ENCODE assay signal across 9 cellular contexts in genomic region chr6:106927531-106928398, GRCh38. TPM values are rescaled to one million over a fixed set of nuclear protein-coding genes. Genes with fewer than 3 reads are reported as not detected.
DNase-seq lines count a peak whose midpoint lies in the region; ATAC-seq and TF ChIP-seq lines count a peak whose summit lies in the region.
"Had no signal": no experiment of that assay in that cellular context is flagged by ENCODE, and none has a peak within 500 bp of the region (broad histone marks: within the 10 kb centered on the region; RNA-seq: fewer than 3 reads in every experiment).

No MANE protein-coding gene starts in this region.

- DNase-seq in AG20443 (ENCODE audit: low spot score) = peak; percentile 53
- peak; percentile 21 for DNase-seq in KBM-7
- DNase-seq in activated T-cell treated with anti-CD3 and anti-CD28 coated beads, Interleukin-2, amount 50 U/mL, for 48 hours = peak; percentile 28 to 35
- DNase-seq in left colon = peak in 1 of 2 donors; percentile 80
- DNase-seq in DMS153 treated with DMSO at 0.1 percent for 48 hours (lab: John Stamatoyannopoulos, UW; ENCODE audit: unreplicated experiment) = no peak
- no peak for DNase-seq in ovary

- TF ChIP-seq CTCF in ovary (IDR thresholded peaks at IDR 0.05) = no peak

- H3K36me3 ChIP-seq in ovary = no peaks in the 10 kb centered on the region

- intact Hi-C loops in left colon (cut with DNase I, micrococcal nuclease) = no loop called here
- intact Hi-C loops in ovary (cut with DNase I) = no loop called here

- no peak overlapping the region for H3K4me3 ChIP-seq in ovary

- 14 to 27% (median 16%) methylated on average over 5 of the region's 5 CpGs for WGBS in ovary, 3 donors

- TF ChIP-seq POLR2A in ovary (IDR thresholded peaks at IDR 0.05) = no peak

- ATAC-seq in left colon = peak; percentile 77
- ATAC-seq in GM21825 (IDR thresholded peaks at IDR 0.05; ENCODE audit: unreplicated experiment) = no peak
- ATAC-seq in GM18520 (IDR thresholded peaks at IDR 0.05; ENCODE audit: unreplicated experiment) = no peak

- H3K27ac ChIP-seq in ovary = no peak overlapping the region
- H3K27ac ChIP-seq: VCaP had no signal

- no peak for TF ChIP-seq EP300 in ovary (IDR thresholded peaks at IDR 0.05)

- H3K4me1 ChIP-seq in ovary (ENCODE audit: insufficient read depth) = no peaks in the 10 kb centered on the region

- H3K27me3 ChIP-seq in ovary = no peaks in the 10 kb centered on the region

- no peaks in the 10 kb centered on the region for H3K9me3 ChIP-seq in ovary

- in situ Hi-C loops in KBM-7 (cut with MboI; ENCODE audit: low pct_unique_long_range_greater_than_20kb, low sequenced_read_pairs) = no loop called here

RNA-seq across cellular contexts. Expression of gene CD24, which starts 46.8 kb away (rescaled TPM):
- total RNA-seq in left colon (1,000 to 10,000 TPM; 1,898 to 2,100 TPM), ovary (100 to 1,000 TPM in 1 of 7 donors, 10 to 100 TPM in 3, 1 to 10 TPM in 1, under 1 TPM in 2; 0.20 to 139 (median 12.9) TPM)
- polyA plus RNA-seq in ovary = 1 to 10 TPM in 1 of 2 donors, under 1 TPM in 1; 0.86 to 8.0 TPM

Comparison
In these comparisons a context has a peak if more than half of its experiments do, and no peak if none do; other contexts are left out.
1. DNase-seq: peak in AG20443 (single experiment), KBM-7 (single experiment) and activated T-cell treated with anti-CD3 and anti-CD28 coated beads, Interleukin-2, amount 50 U/mL, for 48 hours (2 of 2); none in DMS153 treated with DMSO at 0.1 percent for 48 hours (single experiment) and ovary (0 of 5).
2. RNA of gene CD24, which starts 46.8 kb away (total RNA-seq): 1,898 to 2,100 TPM in left colon; 0.20 to 139 TPM in ovary; every median in the first group is over 10 times any median in the second.